Comparison of ENCODE assay signal across 8 cellular contexts in genomic region chr1:94925561-94926364, GRCh38. TPM values are rescaled to one million over a fixed set of nuclear protein-coding genes. Genes with fewer than 3 reads are reported as not detected.
DNase-seq lines count a peak whose midpoint lies in the region; ATAC-seq, FAIRE-seq and TF ChIP-seq lines count a peak whose summit lies in the region.

No MANE protein-coding gene starts in this region.

- no peak overlapping the region for H2AFZ ChIP-seq in neural progenitor cell (replicated peaks)

- H3K27me3 Mint-ChIP-seq in neural progenitor cell (ENCODE audit: insufficient read depth, low read depth): peaks cover 11% of the 10 kb centered on the region

- peak overlapping the region; percentile 90 for H3K4me2 ChIP-seq in neural progenitor cell

- H3K4me3 ChIP-seq in adrenal gland (peak overlapping the region; percentile 20 to 94 (median 66)), neural progenitor cell (peak overlapping the region; percentile 100), vagina (peak overlapping the region; percentile 62 to 72)

- H3K9me3 ChIP-seq in adrenal gland (replicated peaks in 1 of 3): no peaks in the 10 kb centered on the region
- H3K9me3 ChIP-seq in neural progenitor cell (ENCODE audit: low read depth): no peaks in the 10 kb centered on the region
- H3K9me3 ChIP-seq in vagina: no peaks in the 10 kb centered on the region

- peak overlapping the region; percentile 100 for H3K9ac ChIP-seq in neural progenitor cell

- ATAC-seq in HG02610 (IDR thresholded peaks at IDR 0.05; ENCODE audit: unreplicated experiment): peak; percentile 48
- ATAC-seq in Right ventricle myocardium inferior: peak; percentile 40
- no peak for ATAC-seq in GM18867 (IDR thresholded peaks at IDR 0.05; ENCODE audit: unreplicated experiment)

- H3K79me2 ChIP-seq in neural progenitor cell (ENCODE audit: low read depth): peaks cover 89% of the 10 kb centered on the region

- H3K36me3 ChIP-seq in adrenal gland (replicated peaks in 1 of 2) (peaks cover 0 to 17% of the 10 kb centered on the region in 2 donors), neural progenitor cell (peaks cover 3% of the 10 kb centered on the region), vagina (no peaks in the 10 kb centered on the region)

- H3K27ac ChIP-seq in adrenal gland: peak overlapping the region; percentile 93 to 99 (median 95)
- peak overlapping the region; percentile 100 for H3K27ac ChIP-seq in neural progenitor cell
- peak overlapping the region; percentile 97 for H3K27ac ChIP-seq in vagina

- no peaks in the 10 kb centered on the region for H3K27me3 ChIP-seq in adrenal gland
- no peaks in the 10 kb centered on the region for H3K27me3 ChIP-seq in neural progenitor cell
- H3K27me3 ChIP-seq in vagina: no peaks in the 10 kb centered on the region

- TF ChIP-seq POLR2A in adrenal gland (IDR thresholded peaks at IDR 0.05): peak; percentile 16 to 86
- TF ChIP-seq POLR2A in vagina (IDR thresholded peaks at IDR 0.05): peak in 1 of 2 donors; percentile 66

- TF ChIP-seq CTCF in adrenal gland (IDR thresholded peaks at IDR 0.05): peak in 2 of 6 experiments; percentile 8 to 15
- no peak for TF ChIP-seq CTCF in neural progenitor cell (IDR thresholded peaks at IDR 0.05)
- no peak for TF ChIP-seq CTCF in vagina (IDR thresholded peaks at IDR 0.05)

- H3K4me3 Mint-ChIP-seq in neural progenitor cell: peak overlapping the region; percentile 95

- DNase-seq in NCI-H345 (lab: John Stamatoyannopoulos, UW): peak; percentile 74
- DNase-seq in adrenal gland: peak; percentile 67 to 88 (median 76)
- peak; percentile 79 for DNase-seq in Right ventricle myocardium inferior (ENCODE audit: missing footprints)
- peak; percentile 99 for DNase-seq in neural progenitor cell (ENCODE audit: low spot score)
- DNase-seq in vagina (ENCODE audit: extremely low spot score in 2 of 2): no peak

- H3K9me3 Mint-ChIP-seq in neural progenitor cell: peaks cover 12% of the 10 kb centered on the region

- peaks cover 52 to 56% of the 10 kb centered on the region in 2 donors for H3K4me1 ChIP-seq in adrenal gland (replicated peaks in 1 of 2)
- H3K4me1 ChIP-seq in neural progenitor cell: peaks cover 63% of the 10 kb centered on the region
- peaks cover 75% of the 10 kb centered on the region for H3K4me1 ChIP-seq in vagina

- peak; percentile 71 for FAIRE-seq in G401.6 (lab: Jason Lieb, UNC)

- peaks cover 69% of the 10 kb centered on the region for H3K4me1 Mint-ChIP-seq in neural progenitor cell

- intact Hi-C loops in adrenal gland (cut with DNase I): loop anchor here in 1 of 2 donors (5.0 to 10.0 kb wide), 2 partner anchors 71 to 112 kb away; no protein-coding TSS in a partner anchor
- intact Hi-C loops in Right ventricle myocardium inferior (cut with DNase I): loop anchor here (2.0 to 5.0 kb wide), 4 partner anchors 37 to 115 kb away; no protein-coding TSS in a partner anchor
- intact Hi-C loops in vagina (cut with DNase I): loop anchor here (2.0 to 5.0 kb wide), 3 partner anchors 47 to 92 kb away; no protein-coding TSS in a partner anchor

- peaks cover 47% of the 10 kb centered on the region for H4K20me1 ChIP-seq in neural progenitor cell (ENCODE audit: low read depth)

- peaks cover 43% of the 10 kb centered on the region for H3F3A ChIP-seq in neural progenitor cell (ENCODE audit: low read depth)

- peaks cover 39% of the 10 kb centered on the region for H3K36me3 Mint-ChIP-seq in neural progenitor cell

- H3K27ac Mint-ChIP-seq in neural progenitor cell: peak overlapping the region; percentile 100

- 0 to 6% (median 2%) methylated on average over 17 to 36 of the region's 36 CpGs for WGBS in adrenal gland, 4 donors

RNA-seq across cellular contexts. Expression of gene CNN3, which starts 1.1 kb away (rescaled TPM):
- total RNA-seq in adrenal gland: 100 to 1,000 TPM; 320 to 766 (median 424) TPM
- 100 to 1,000 TPM in 2 of 3 donors, 10 to 100 TPM in 1; 97.3 to 418 (median 131) TPM for polyA plus RNA-seq in adrenal gland
- 57.0 TPM for total RNA-seq in Right ventricle myocardium inferior
- total RNA-seq in neural progenitor cell (ENCODE audit: low replicate concordance): 477 and 644 TPM in 2 replicates
- total RNA-seq in vagina: 250 TPM

Comparison
In these comparisons a context has a peak if more than half of its experiments do, and no peak if none do; other contexts are left out.
1. DNase-seq: peak in NCI-H345 (single experiment), adrenal gland (7 of 7), Right ventricle myocardium inferior (single experiment) and neural progenitor cell (single experiment); none in vagina (0 of 2).
2. Peak in every context shown above with its lines, with median percentiles within 50 percentile points of each other: H3K27ac ChIP-seq and H3K4me3 ChIP-seq.